1 cellular context compared by ENCODE assay signal in the genomic region with DNA sequence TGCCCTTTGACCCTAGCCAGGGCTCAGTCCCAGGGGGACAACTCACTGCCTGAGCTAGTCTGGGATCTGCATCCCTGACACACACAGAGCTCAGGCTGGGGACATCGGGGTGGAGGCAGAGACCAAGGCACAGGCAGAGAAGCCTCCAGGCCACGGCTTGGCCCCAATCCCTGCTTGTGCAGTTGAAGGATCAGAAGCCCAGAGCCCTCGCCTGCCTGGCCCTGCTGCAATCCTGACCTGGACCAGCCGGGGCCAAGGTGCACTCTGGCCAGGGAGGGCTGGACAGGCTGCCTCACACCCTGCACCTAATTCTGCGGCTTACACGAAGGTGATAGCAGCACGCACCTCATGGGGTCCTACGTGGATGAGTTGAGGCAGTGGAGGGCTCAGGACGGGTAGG.
TF ChIP-seq lines count a peak whose summit lies in the region.

No MANE protein-coding gene starts in this region.

TF ChIP-seq in HepG2, 621 proteins besides CTCF, POLR2A, EP300 and RAD21:
- TF ChIP-seq ZFX (CRISPR knock-in tag; IDR thresholded peaks at IDR 0.05; ENCODE audit: low read depth), result 0 out of 2 replicates have a peak, but pooled peaks have one; percentile 15
- TF ChIP-seq, protein P1, sequence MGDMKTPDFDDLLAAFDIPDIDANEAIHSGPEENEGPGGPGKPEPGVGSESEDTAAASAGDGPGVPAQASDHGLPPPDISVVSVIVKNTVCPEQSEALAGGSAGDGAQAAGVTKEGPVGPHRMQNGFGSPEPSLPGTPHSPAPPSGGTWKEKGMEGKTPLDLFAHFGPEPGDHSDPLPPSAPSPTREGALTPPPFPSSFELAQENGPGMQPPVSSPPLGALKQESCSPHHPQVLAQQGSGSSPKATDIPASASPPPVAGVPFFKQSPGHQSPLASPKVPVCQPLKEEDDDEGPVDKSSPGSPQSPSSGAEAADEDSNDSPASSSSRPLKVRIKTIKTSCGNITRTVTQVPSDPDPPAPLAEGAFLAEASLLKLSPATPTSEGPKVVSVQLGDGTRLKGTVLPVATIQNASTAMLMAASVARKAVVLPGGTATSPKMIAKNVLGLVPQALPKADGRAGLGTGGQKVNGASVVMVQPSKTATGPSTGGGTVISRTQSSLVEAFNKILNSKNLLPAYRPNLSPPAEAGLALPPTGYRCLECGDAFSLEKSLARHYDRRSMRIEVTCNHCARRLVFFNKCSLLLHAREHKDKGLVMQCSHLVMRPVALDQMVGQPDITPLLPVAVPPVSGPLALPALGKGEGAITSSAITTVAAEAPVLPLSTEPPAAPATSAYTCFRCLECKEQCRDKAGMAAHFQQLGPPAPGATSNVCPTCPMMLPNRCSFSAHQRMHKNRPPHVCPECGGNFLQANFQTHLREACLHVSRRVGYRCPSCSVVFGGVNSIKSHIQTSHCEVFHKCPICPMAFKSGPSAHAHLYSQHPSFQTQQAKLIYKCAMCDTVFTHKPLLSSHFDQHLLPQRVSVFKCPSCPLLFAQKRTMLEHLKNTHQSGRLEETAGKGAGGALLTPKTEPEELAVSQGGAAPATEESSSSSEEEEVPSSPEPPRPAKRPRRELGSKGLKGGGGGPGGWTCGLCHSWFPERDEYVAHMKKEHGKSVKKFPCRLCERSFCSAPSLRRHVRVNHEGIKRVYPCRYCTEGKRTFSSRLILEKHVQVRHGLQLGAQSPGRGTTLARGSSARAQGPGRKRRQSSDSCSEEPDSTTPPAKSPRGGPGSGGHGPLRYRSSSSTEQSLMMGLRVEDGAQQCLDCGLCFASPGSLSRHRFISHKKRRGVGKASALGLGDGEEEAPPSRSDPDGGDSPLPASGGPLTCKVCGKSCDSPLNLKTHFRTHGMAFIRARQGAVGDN (CRISPR knock-in tag; IDR thresholded peaks at IDR 0.05), result peak; percentile 48
- 0 out of 2 replicates have a peak, but pooled peaks have one; percentile 34 for TF ChIP-seq HNF4A (CRISPR knock-in tag; IDR thresholded peaks at IDR 0.05)
- TF ChIP-seq MED1 (CRISPR knock-in tag; IDR thresholded peaks at IDR 0.05), result no peak
- TF ChIP-seq, protein P2, sequence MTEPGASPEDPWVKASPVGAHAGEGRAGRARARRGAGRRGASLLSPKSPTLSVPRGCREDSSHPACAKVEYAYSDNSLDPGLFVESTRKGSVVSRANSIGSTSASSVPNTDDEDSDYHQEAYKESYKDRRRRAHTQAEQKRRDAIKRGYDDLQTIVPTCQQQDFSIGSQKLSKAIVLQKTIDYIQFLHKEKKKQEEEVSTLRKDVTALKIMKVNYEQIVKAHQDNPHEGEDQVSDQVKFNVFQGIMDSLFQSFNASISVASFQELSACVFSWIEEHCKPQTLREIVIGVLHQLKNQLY (CRISPR knock-in tag; IDR thresholded peaks at IDR 0.05), result no peak
- TF ChIP-seq SALL1 (CRISPR knock-in tag; IDR thresholded peaks at IDR 0.05), result peak; percentile 38; the same call in 1 of the 2 replicates
